ENCODE assay signal across 8 cellular contexts in genomic region chr17:48542114-48542955, GRCh38. TPM values are rescaled to one million over a fixed set of nuclear protein-coding genes. Genes with fewer than 3 reads are reported as not detected.
DNase-seq lines count a peak whose midpoint lies in the region; ATAC-seq and TF ChIP-seq lines count a peak whose summit lies in the region.

No MANE protein-coding gene starts in this region.

- TF ChIP-seq POLR2A in esophagus muscularis mucosa (IDR thresholded peaks at IDR 0.05; ENCODE audit: low read depth) = no peak

- H3K4me1 ChIP-seq in GM23338 (ENCODE audit: insufficient read depth) = peaks cover 69% of the 10 kb centered on the region
- H3K4me1 ChIP-seq in esophagus muscularis mucosa = peaks cover 33 to 44% (median 42%) of the 10 kb centered on the region in 4 donors

- peaks cover 100% of the 10 kb centered on the region for H3K27me3 ChIP-seq in GM23338 (ENCODE audit: insufficient read depth)
- H3K27me3 ChIP-seq in esophagus muscularis mucosa = no peaks in the 10 kb centered on the region

- H3K4me1 Mint-ChIP-seq in GM23338 (peaks cover 55% of the 10 kb centered on the region), osteocyte (ENCODE audit: unreplicated experiment) (peaks cover 11% of the 10 kb centered on the region)
- H3K4me1 Mint-ChIP-seq in activated CD4-positive, alpha-beta T cell treated with anti-CD3 and anti-CD28 coated beads, Interleukin-2, amount 10 ng/mL, durations not matched to agents 7 days and 5 days = peaks cover 28% of the 10 kb centered on the region

- ATAC-seq in GM23338 = no peak; the same call in 2 of the 3 replicates

- peaks cover 12% of the 10 kb centered on the region for H4K20me1 ChIP-seq in GM23338 (replicated peaks; ENCODE audit: insufficient read depth)

- CTCF ChIA-PET in activated CD4-positive, alpha-beta T cell treated with anti-CD3 and anti-CD28 coated beads, Interleukin-2, amount 10 ng/mL, durations not matched to agents 7 days and 5 days (lab: Charles Lee) = interaction anchor here (1.3 kb wide), 1 partner anchor 51 kb away, joined by 6 read pairs; no protein-coding TSS in a partner anchor

- H3K4me3 ChIP-seq in GM23338 = peak overlapping the region; percentile 73
- peak overlapping the region; percentile 79 to 89 (median 80) for H3K4me3 ChIP-seq in esophagus muscularis mucosa

- POLR2A ChIA-PET in activated CD4-positive, alpha-beta T cell treated with anti-CD3 and anti-CD28 coated beads, Interleukin-2, amount 10 ng/mL, durations not matched to agents 7 days and 5 days (lab: Charles Lee) = no interaction called here

- H3K4me3 Mint-ChIP-seq in GM23338 = peak overlapping the region; percentile 70
- H3K4me3 Mint-ChIP-seq in activated CD4-positive, alpha-beta T cell treated with anti-CD3 and anti-CD28 coated beads, Interleukin-2, amount 10 ng/mL, durations not matched to agents 7 days and 5 days = peak overlapping the region; percentile 80
- peak overlapping the region; percentile 59 for H3K4me3 Mint-ChIP-seq in osteocyte (ENCODE audit: unreplicated experiment)

- WGBS in esophagus muscularis mucosa = 3% methylated on average over 30 of the region's 30 CpGs

- no peaks in the 10 kb centered on the region; the same call in 1 of the 2 replicates for H3K36me3 ChIP-seq in GM23338 (ENCODE audit: insufficient read depth)
- H3K36me3 ChIP-seq in esophagus muscularis mucosa = no peaks in the 10 kb centered on the region

- no peak overlapping the region for H3K27ac ChIP-seq in GM23338 (ENCODE audit: low read depth)
- H3K27ac ChIP-seq in esophagus muscularis mucosa (replicated peaks in 1 of 4) = peak overlapping the region; percentile 91 to 97 (median 96)

- H3K9me3 ChIP-seq in esophagus muscularis mucosa = no peaks in the 10 kb centered on the region

- peaks cover 92% of the 10 kb centered on the region for H3K27me3 Mint-ChIP-seq in GM23338 (ENCODE audit: insufficient read depth, low read depth, poor library complexity)
- H3K27me3 Mint-ChIP-seq in activated CD4-positive, alpha-beta T cell treated with anti-CD3 and anti-CD28 coated beads, Interleukin-2, amount 10 ng/mL, durations not matched to agents 7 days and 5 days = peaks cover 72% of the 10 kb centered on the region
- H3K27me3 Mint-ChIP-seq in osteocyte (ENCODE audit: unreplicated experiment) = peaks cover 73% of the 10 kb centered on the region

- no peak for TF ChIP-seq EP300 in esophagus muscularis mucosa (IDR thresholded peaks at IDR 0.05)

- H3K79me2 ChIP-seq in GM23338 (replicated peaks; ENCODE audit: insufficient read depth) = no peaks in the 10 kb centered on the region

- DNase-seq in GM23338 (ENCODE audit: low spot score) = peak; percentile 35
- no peak for DNase-seq in activated CD4-positive, alpha-beta T cell treated with anti-CD3 and anti-CD28 coated beads, Interleukin-2, amount 10 ng/mL, durations not matched to agents 7 days and 5 days
- no peak for DNase-seq in esophagus muscularis mucosa (ENCODE audit: extremely low spot score)
- DNase-seq in osteocyte (ENCODE audit: extremely low spot score, unreplicated experiment) = no peak
- DNase-seq in EL = no peak
- no peak for DNase-seq in dedifferentiated amniotic fluid mesenchymal stem cell (ENCODE audit: extremely low spot score)
- no peak for DNase-seq in NCI-H524 treated with DMSO at 0.1 percent for 48 hours (lab: John Stamatoyannopoulos, UW)
- DNase-seq in CD1c-positive myeloid dendritic cell (ENCODE audit: extremely low spot score) = no peak

- H2AFZ ChIP-seq in GM23338 = peak overlapping the region; percentile 97

- TF ChIP-seq CTCF in GM23338 (conservative IDR thresholded peaks at IDR 0.05; ENCODE audit: low read depth in 2 of 2) (no peak), esophagus muscularis mucosa (IDR thresholded peaks at IDR 0.05) (no peak), osteocyte (IDR thresholded peaks at IDR 0.05) (no peak)

- peak overlapping the region; percentile 94 for H3K4me2 ChIP-seq in GM23338

- intact Hi-C loops in esophagus muscularis mucosa (cut with DNase I) = loop anchor here (2.0 kb wide), 1 partner anchor 34 kb away; no protein-coding TSS in a partner anchor

- H3K9me3 Mint-ChIP-seq in GM23338 (peaks cover 3% of the 10 kb centered on the region; the same call in 2 of the 3 replicates), osteocyte (ENCODE audit: unreplicated experiment) (no peaks in the 10 kb centered on the region)
- no peaks in the 10 kb centered on the region for H3K9me3 Mint-ChIP-seq in activated CD4-positive, alpha-beta T cell treated with anti-CD3 and anti-CD28 coated beads, Interleukin-2, amount 10 ng/mL, durations not matched to agents 7 days and 5 days

- peaks cover 4% of the 10 kb centered on the region; the same call in 1 of the 3 replicates for H3K36me3 Mint-ChIP-seq in GM23338 (ENCODE audit: low read depth)
- peaks cover 7% of the 10 kb centered on the region for H3K36me3 Mint-ChIP-seq in activated CD4-positive, alpha-beta T cell treated with anti-CD3 and anti-CD28 coated beads, Interleukin-2, amount 10 ng/mL, durations not matched to agents 7 days and 5 days (ENCODE audit: low read depth)
- H3K36me3 Mint-ChIP-seq in osteocyte (ENCODE audit: unreplicated experiment) = no peaks in the 10 kb centered on the region

- H3F3A ChIP-seq in GM23338 (replicated peaks; ENCODE audit: low read depth) = peaks cover 28% of the 10 kb centered on the region

- no peaks in the 10 kb centered on the region for H3K9me2 ChIP-seq in GM23338 (ENCODE audit: insufficient read depth)

- H3K27ac Mint-ChIP-seq in GM23338 = no peak overlapping the region
- H3K27ac Mint-ChIP-seq in activated CD4-positive, alpha-beta T cell treated with anti-CD3 and anti-CD28 coated beads, Interleukin-2, amount 10 ng/mL, durations not matched to agents 7 days and 5 days = peak overlapping the region; percentile 91
- H3K27ac Mint-ChIP-seq in osteocyte (ENCODE audit: unreplicated experiment) = peak overlapping the region; percentile 67

TF ChIP-seq in GM23338, 12 proteins besides CTCF, POLR2A, EP300 and RAD21 (continues in another document):
- TF ChIP-seq EZH2phosphoT487 (IDR thresholded peaks at IDR 0.05; ENCODE audit: unreplicated experiment) (peak; percentile 78), EZH2 (IDR thresholded peaks at IDR 0.05; ENCODE audit: low read depth, unreplicated experiment) (peak; percentile 90), ZNF331 (CRISPR knock-in tag; IDR thresholded peaks at IDR 0.05; ENCODE audit: low read depth) (no peak), ZNF114 (CRISPR knock-in tag; IDR thresholded peaks at IDR 0.05) (no peak)

RNA-seq across cellular contexts. Expression of gene HOXB2, which starts 2.6 kb away (rescaled TPM):
- not detected in 2 replicates for total RNA-seq in GM23338 (2014; rRNA removed; shearing (Covaris generic))
- polyA plus RNA-seq in GM23338 (2016; fragmentation: Nextera tagmentation; extraction: Ambion mirVana) = 0.37 TPM in 1 of 2 replicates, not detected in the other
- total RNA-seq in activated CD4-positive, alpha-beta T cell treated with anti-CD3 and anti-CD28 coated beads, Interleukin-2, amount 10 ng/mL, durations not matched to agents 7 days and 5 days = 1 to 10 TPM; 3.4 to 4.7 TPM
- total RNA-seq in esophagus muscularis mucosa (10 to 100 TPM; 36.3 to 86.4 (median 63.4) TPM), osteocyte (not detected in 2 replicates)

RNA-seq across cellular contexts. Expression of gene HOXB1, which starts 11.5 kb away (rescaled TPM):
- total RNA-seq in GM23338 (2014; rRNA removed; shearing (Covaris generic)) = not detected in 2 replicates
- not detected in 2 replicates for polyA plus RNA-seq in GM23338 (2016; fragmentation: Nextera tagmentation; extraction: Ambion mirVana)
- total RNA-seq in activated CD4-positive, alpha-beta T cell treated with anti-CD3 and anti-CD28 coated beads, Interleukin-2, amount 10 ng/mL, durations not matched to agents 7 days and 5 days = not detected
- total RNA-seq in esophagus muscularis mucosa (not detected), osteocyte (not detected in 2 replicates)

RNA-seq across cellular contexts. Expression of gene HOXB4, which starts 35.8 kb away (rescaled TPM):
- not detected in 2 replicates for total RNA-seq in GM23338 (2014; rRNA removed; shearing (Covaris generic))
- polyA plus RNA-seq in GM23338 (2016; fragmentation: Nextera tagmentation; extraction: Ambion mirVana) = not detected in 2 replicates
- 1 to 10 TPM; 3.3 to 3.6 TPM for total RNA-seq in activated CD4-positive, alpha-beta T cell treated with anti-CD3 and anti-CD28 coated beads, Interleukin-2, amount 10 ng/mL, durations not matched to agents 7 days and 5 days
- total RNA-seq in esophagus muscularis mucosa (1 to 10 TPM; 3.5 to 8.3 (median 5.0) TPM), osteocyte (not detected in 2 replicates)

RNA-seq across cellular contexts. Expression of gene HOXB3, which starts 47.7 kb away (rescaled TPM):
- 0.17 TPM in 1 of 2 replicates, not detected in the other for total RNA-seq in GM23338 (2014; rRNA removed; shearing (Covaris generic))
- not detected in 2 replicates for polyA plus RNA-seq in GM23338 (2016; fragmentation: Nextera tagmentation; extraction: Ambion mirVana)
- 1 to 10 TPM; 3.1 to 4.5 TPM for total RNA-seq in activated CD4-positive, alpha-beta T cell treated with anti-CD3 and anti-CD28 coated beads, Interleukin-2, amount 10 ng/mL, durations not matched to agents 7 days and 5 days
- total RNA-seq in esophagus muscularis mucosa (10 to 100 TPM; 10.8 to 34.9 (median 28.7) TPM), osteocyte (0.46 TPM in 1 of 2 replicates, not detected in the other)

RNA-seq across cellular contexts. Expression of gene HOXB5, which starts 51.2 kb away (rescaled TPM):
- total RNA-seq in GM23338 (2014; rRNA removed; shearing (Covaris generic)) = not detected in 2 replicates
- not detected in 2 replicates for polyA plus RNA-seq in GM23338 (2016; fragmentation: Nextera tagmentation; extraction: Ambion mirVana)
- not detected for total RNA-seq in activated CD4-positive, alpha-beta T cell treated with anti-CD3 and anti-CD28 coated beads, Interleukin-2, amount 10 ng/mL, durations not matched to agents 7 days and 5 days
- total RNA-seq in esophagus muscularis mucosa (under 1 TPM; 0.17 to 0.83 (median 0.36) TPM), osteocyte (not detected in 2 replicates)

Comparison
In these comparisons a context has a peak if more than half of its experiments do, and no peak if none do; other contexts are left out.
1. RNA of gene HOXB2, which starts 2.6 kb away (total RNA-seq): 36.3 to 86.4 TPM in esophagus muscularis mucosa; 3.4 to 4.7 TPM in activated CD4-positive, alpha-beta T cell treated with anti-CD3 and anti-CD28 coated beads, Interleukin-2, amount 10 ng/mL, durations not matched to agents 7 days and 5 days, not detected in osteocyte and not detected in GM23338; every median in the first group is over 4 times any median in the second.
2. Peak in every context shown above with its lines, with median percentiles within 50 percentile points of each other: H3K4me3 Mint-ChIP-seq.